1 cellular context compared by ENCODE assay signal in the genomic region with DNA sequence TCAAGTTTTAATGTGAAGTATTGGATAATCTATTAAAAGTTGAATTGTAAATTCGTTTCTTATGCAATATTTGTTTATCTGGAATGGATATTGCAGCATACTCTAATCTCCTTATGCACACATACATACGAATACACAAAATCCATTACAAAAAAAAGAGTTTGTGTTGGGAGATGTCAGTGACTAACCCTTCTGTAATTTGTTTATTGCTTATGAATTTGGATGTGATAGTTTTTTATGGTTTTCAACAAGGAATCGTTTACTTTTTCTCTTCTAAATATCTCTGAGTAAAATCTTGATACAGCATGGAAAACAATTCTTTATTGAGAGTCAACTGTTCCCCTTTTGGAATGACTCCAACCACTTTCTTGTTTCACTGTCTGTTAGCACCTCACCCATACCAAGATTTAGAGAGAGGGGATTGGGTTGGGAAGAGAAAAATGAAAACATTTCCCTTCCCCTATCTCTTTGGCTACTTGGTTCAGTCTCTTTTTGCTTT.
A peak's percentile ranks its signal among the peaks of the same experiment; 100 is the strongest.
TF ChIP-seq lines count a peak whose summit lies in the region.

No MANE protein-coding gene starts in this region.

TF ChIP-seq in K562, 482 proteins besides CTCF, POLR2A, EP300 and RAD21 (continued from another document and continues in another):
- TF ChIP-seq ILF3 (IDR thresholded peaks at IDR 0.05; ENCODE audit: borderline replicate concordance) (no peak), SMARCA4 (IDR thresholded peaks at IDR 0.05) (peak; percentile 57), LCOR (CRISPR knock-in tag; IDR thresholded peaks at IDR 0.05) (no peak), ZFPM2 (CRISPR knock-in tag; IDR thresholded peaks at IDR 0.05) (no peak), ZNF57 (CRISPR knock-in tag; IDR thresholded peaks at IDR 0.05) (no peak), FOXM1 (IDR thresholded peaks at IDR 0.05; ENCODE audit: low read depth) (no peak), FOXM1 (CRISPR knock-in tag; IDR thresholded peaks at IDR 0.05; ENCODE audit: low read depth) (no peak), POLR2H (tag; IDR thresholded peaks at IDR 0.05; ENCODE audit: low read depth) (no peak), BDP1 (IDR thresholded peaks at IDR 0.05; ENCODE audit: insufficient read depth, insufficient read length) (no peak), NR3C1 (CRISPR knock-in tag; IDR thresholded peaks at IDR 0.05) (no peak), ZNF23 (CRISPR knock-in tag; IDR thresholded peaks at IDR 0.05) (no peak), CEBPB (tag; IDR thresholded peaks at IDR 0.05) (peak; percentile 96), ZNF146 (CRISPR knock-in tag; IDR thresholded peaks at IDR 0.05; ENCODE audit: unreplicated experiment) (no peak), KAT2B (IDR thresholded peaks at IDR 0.05; ENCODE audit: low read depth, low read length) (no peak), MYC (IDR thresholded peaks at IDR 0.05; ENCODE audit: low read depth, low read length) (0 out of 2 replicates have a peak, but pooled peaks have one; percentile 1), MYC (CRISPR knock-in tag; IDR thresholded peaks at IDR 0.05; ENCODE audit: borderline replicate concordance, low read depth) (no peak), CHD4 (IDR thresholded peaks at IDR 0.05; ENCODE audit: insufficient read depth, insufficient replicate concordance, low read depth, low read length, poor library complexity, severe bottlenecking) (no peak), SP1 (CRISPR knock-in tag; IDR thresholded peaks at IDR 0.05) (no peak), RBM39 (optimal IDR thresholded peaks at IDR 0.05; ENCODE audit: low read depth, low read length) (no peak), RFX5 (IDR thresholded peaks at IDR 0.05; ENCODE audit: low read depth, low read length) (no peak), BRD9 (IDR thresholded peaks at IDR 0.05; ENCODE audit: low read depth, partially characterized antibody) (no peak), HDAC1 (IDR thresholded peaks at IDR 0.05) (no peak), ZNF76 (CRISPR knock-in tag; IDR thresholded peaks at IDR 0.05; ENCODE audit: borderline replicate concordance) (no peak), ARNT (IDR thresholded peaks at IDR 0.05) (0 out of 4 replicates have a peak, but pooled peaks of 1 of the 2 experiments have one; percentile 31), NELFE (IDR thresholded peaks at IDR 0.05; ENCODE audit: insufficient read depth, insufficient read length) (no peak), ESRRA (IDR thresholded peaks at IDR 0.05; ENCODE audit: borderline replicate concordance, low read depth) (no peak), ELF2 (CRISPR knock-in tag; IDR thresholded peaks at IDR 0.05) (no peak), TOE1 (IDR thresholded peaks at IDR 0.05; ENCODE audit: borderline replicate concordance) (no peak), TOE1 (CRISPR knock-in tag; IDR thresholded peaks at IDR 0.05; ENCODE audit: borderline replicate concordance, low read depth) (no peak), ZNF507 (tag; conservative IDR thresholded peaks at IDR 0.05) (no peak), OTX1 (CRISPR knock-in tag; IDR thresholded peaks at IDR 0.05) (no peak), SRSF3 (IDR thresholded peaks at IDR 0.05; ENCODE audit: insufficient read depth, low read length) (no peak), NFRKB (IDR thresholded peaks at IDR 0.05; ENCODE audit: low read depth) (no peak), MAFF (IDR thresholded peaks at IDR 0.05; ENCODE audit: low read length) (no peak), FOXJ2 (tag; IDR thresholded peaks at IDR 0.05) (no peak), FOS (IDR thresholded peaks at IDR 0.05; ENCODE audit: extremely low read depth, insufficient read length) (no peak), MEF2A (IDR thresholded peaks at IDR 0.05; ENCODE audit: control insufficient read depth, low read depth, low read length) (no peak), KLF13 (tag; IDR thresholded peaks at IDR 0.05; ENCODE audit: borderline replicate concordance, low read depth) (no peak), MAFG (tag; conservative IDR thresholded peaks at IDR 0.05) (no peak), CC2D1A (IDR thresholded peaks at IDR 0.05) (no peak), TCF7L2 (IDR thresholded peaks at IDR 0.05; ENCODE audit: low read depth, low read length) (peak; percentile 79; the same call in 1 of the 2 replicates), NCOR1 (IDR thresholded peaks at IDR 0.05) (0 out of 2 replicates have a peak, but pooled peaks have one; percentile 11), TRIM28 (IDR thresholded peaks at IDR 0.05) (no peak), HNRNPL (IDR thresholded peaks at IDR 0.05; ENCODE audit: low read depth, low read length) (no peak), TEAD2 (tag; IDR thresholded peaks at IDR 0.05) (no peak), PHB2 (IDR thresholded peaks at IDR 0.05; ENCODE audit: low read depth) (no peak), KAT8 (IDR thresholded peaks at IDR 0.05; ENCODE audit: low read depth) (no peak)
- TF ChIP-seq, protein P1, sequence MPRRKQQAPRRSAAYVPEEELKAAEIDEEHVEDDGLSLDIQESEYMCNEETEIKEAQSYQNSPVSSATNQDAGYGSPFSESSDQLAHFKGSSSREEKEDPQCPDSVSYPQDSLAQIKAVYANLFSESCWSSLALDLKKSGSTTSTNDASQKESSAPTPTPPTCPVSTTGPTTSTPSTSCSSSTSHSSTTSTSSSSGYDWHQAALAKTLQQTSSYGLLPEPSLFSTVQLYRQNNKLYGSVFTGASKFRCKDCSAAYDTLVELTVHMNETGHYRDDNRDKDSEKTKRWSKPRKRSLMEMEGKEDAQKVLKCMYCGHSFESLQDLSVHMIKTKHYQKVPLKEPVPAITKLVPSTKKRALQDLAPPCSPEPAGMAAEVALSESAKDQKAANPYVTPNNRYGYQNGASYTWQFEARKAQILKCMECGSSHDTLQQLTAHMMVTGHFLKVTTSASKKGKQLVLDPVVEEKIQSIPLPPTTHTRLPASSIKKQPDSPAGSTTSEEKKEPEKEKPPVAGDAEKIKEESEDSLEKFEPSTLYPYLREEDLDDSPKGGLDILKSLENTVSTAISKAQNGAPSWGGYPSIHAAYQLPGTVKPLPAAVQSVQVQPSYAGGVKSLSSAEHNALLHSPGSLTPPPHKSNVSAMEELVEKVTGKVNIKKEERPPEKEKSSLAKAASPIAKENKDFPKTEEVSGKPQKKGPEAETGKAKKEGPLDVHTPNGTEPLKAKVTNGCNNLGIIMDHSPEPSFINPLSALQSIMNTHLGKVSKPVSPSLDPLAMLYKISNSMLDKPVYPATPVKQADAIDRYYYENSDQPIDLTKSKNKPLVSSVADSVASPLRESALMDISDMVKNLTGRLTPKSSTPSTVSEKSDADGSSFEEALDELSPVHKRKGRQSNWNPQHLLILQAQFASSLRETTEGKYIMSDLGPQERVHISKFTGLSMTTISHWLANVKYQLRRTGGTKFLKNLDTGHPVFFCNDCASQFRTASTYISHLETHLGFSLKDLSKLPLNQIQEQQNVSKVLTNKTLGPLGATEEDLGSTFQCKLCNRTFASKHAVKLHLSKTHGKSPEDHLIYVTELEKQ (CRISPR knock-in tag; IDR thresholded peaks at IDR 0.05): no peak
- TF ChIP-seq, protein P2, sequence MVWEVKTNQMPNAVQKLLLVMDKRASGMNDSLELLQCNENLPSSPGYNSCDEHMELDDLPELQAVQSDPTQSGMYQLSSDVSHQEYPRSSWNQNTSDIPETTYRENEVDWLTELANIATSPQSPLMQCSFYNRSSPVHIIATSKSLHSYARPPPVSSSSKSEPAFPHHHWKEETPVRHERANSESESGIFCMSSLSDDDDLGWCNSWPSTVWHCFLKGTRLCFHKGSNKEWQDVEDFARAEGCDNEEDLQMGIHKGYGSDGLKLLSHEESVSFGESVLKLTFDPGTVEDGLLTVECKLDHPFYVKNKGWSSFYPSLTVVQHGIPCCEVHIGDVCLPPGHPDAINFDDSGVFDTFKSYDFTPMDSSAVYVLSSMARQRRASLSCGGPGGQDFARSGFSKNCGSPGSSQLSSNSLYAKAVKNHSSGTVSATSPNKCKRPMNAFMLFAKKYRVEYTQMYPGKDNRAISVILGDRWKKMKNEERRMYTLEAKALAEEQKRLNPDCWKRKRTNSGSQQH (CRISPR knock-in tag; IDR thresholded peaks at IDR 0.05): no peak
- TF ChIP-seq, protein P3, sequence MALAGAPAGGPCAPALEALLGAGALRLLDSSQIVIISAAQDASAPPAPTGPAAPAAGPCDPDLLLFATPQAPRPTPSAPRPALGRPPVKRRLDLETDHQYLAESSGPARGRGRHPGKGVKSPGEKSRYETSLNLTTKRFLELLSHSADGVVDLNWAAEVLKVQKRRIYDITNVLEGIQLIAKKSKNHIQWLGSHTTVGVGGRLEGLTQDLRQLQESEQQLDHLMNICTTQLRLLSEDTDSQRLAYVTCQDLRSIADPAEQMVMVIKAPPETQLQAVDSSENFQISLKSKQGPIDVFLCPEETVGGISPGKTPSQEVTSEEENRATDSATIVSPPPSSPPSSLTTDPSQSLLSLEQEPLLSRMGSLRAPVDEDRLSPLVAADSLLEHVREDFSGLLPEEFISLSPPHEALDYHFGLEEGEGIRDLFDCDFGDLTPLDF (CRISPR knock-in tag; IDR thresholded peaks at IDR 0.05): no peak
- TF ChIP-seq, protein P4, sequence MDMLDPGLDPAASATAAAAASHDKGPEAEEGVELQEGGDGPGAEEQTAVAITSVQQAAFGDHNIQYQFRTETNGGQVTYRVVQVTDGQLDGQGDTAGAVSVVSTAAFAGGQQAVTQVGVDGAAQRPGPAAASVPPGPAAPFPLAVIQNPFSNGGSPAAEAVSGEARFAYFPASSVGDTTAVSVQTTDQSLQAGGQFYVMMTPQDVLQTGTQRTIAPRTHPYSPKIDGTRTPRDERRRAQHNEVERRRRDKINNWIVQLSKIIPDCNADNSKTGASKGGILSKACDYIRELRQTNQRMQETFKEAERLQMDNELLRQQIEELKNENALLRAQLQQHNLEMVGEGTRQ (CRISPR knock-in tag; IDR thresholded peaks at IDR 0.05): no peak
- TF ChIP-seq, protein P5, sequence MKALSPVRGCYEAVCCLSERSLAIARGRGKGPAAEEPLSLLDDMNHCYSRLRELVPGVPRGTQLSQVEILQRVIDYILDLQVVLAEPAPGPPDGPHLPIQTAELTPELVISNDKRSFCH (CRISPR knock-in tag; IDR thresholded peaks at IDR 0.05): no peak
- TF ChIP-seq, protein P5 (tag; IDR thresholded peaks at IDR 0.05): no peak
- TF ChIP-seq, protein P6, sequence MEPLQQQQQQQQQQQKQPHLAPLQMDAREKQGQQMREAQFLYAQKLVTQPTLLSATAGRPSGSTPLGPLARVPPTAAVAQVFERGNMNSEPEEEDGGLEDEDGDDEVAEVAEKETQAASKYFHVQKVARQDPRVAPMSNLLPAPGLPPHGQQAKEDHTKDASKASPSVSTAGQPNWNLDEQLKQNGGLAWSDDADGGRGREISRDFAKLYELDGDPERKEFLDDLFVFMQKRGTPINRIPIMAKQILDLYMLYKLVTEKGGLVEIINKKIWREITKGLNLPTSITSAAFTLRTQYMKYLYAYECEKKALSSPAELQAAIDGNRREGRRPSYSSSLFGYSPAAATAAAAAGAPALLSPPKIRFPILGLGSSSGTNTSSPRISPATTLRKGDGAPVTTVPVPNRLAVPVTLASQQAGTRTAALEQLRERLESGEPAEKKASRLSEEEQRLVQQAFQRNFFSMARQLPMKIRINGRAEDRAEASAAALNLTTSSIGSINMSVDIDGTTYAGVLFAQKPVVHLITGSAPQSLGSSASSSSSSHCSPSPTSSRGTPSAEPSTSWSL (CRISPR knock-in tag; IDR thresholded peaks at IDR 0.05; ENCODE audit: borderline replicate concordance): no peak
- TF ChIP-seq, protein P7, sequence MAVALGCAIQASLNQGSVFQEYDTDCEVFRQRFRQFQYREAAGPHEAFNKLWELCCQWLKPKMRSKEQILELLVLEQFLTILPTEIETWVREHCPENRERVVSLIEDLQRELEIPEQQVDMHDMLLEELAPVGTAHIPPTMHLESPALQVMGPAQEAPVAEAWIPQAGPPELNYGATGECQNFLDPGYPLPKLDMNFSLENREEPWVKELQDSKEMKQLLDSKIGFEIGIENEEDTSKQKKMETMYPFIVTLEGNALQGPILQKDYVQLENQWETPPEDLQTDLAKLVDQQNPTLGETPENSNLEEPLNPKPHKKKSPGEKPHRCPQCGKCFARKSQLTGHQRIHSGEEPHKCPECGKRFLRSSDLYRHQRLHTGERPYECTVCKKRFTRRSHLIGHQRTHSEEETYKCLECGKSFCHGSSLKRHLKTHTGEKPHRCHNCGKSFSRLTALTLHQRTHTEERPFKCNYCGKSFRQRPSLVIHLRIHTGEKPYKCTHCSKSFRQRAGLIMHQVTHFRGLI (CRISPR knock-in tag; IDR thresholded peaks at IDR 0.05): no peak
- TF ChIP-seq, protein P8, sequence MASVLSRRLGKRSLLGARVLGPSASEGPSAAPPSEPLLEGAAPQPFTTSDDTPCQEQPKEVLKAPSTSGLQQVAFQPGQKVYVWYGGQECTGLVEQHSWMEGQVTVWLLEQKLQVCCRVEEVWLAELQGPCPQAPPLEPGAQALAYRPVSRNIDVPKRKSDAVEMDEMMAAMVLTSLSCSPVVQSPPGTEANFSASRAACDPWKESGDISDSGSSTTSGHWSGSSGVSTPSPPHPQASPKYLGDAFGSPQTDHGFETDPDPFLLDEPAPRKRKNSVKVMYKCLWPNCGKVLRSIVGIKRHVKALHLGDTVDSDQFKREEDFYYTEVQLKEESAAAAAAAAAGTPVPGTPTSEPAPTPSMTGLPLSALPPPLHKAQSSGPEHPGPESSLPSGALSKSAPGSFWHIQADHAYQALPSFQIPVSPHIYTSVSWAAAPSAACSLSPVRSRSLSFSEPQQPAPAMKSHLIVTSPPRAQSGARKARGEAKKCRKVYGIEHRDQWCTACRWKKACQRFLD (CRISPR knock-in tag; IDR thresholded peaks at IDR 0.05): no peak
- TF ChIP-seq, protein P9, sequence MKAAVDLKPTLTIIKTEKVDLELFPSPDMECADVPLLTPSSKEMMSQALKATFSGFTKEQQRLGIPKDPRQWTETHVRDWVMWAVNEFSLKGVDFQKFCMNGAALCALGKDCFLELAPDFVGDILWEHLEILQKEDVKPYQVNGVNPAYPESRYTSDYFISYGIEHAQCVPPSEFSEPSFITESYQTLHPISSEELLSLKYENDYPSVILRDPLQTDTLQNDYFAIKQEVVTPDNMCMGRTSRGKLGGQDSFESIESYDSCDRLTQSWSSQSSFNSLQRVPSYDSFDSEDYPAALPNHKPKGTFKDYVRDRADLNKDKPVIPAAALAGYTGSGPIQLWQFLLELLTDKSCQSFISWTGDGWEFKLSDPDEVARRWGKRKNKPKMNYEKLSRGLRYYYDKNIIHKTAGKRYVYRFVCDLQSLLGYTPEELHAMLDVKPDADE (conservative IDR thresholded peaks at IDR 0.05; ENCODE audit: control insufficient read depth, low read depth, low read length): no peak
- TF ChIP-seq, protein P10, sequence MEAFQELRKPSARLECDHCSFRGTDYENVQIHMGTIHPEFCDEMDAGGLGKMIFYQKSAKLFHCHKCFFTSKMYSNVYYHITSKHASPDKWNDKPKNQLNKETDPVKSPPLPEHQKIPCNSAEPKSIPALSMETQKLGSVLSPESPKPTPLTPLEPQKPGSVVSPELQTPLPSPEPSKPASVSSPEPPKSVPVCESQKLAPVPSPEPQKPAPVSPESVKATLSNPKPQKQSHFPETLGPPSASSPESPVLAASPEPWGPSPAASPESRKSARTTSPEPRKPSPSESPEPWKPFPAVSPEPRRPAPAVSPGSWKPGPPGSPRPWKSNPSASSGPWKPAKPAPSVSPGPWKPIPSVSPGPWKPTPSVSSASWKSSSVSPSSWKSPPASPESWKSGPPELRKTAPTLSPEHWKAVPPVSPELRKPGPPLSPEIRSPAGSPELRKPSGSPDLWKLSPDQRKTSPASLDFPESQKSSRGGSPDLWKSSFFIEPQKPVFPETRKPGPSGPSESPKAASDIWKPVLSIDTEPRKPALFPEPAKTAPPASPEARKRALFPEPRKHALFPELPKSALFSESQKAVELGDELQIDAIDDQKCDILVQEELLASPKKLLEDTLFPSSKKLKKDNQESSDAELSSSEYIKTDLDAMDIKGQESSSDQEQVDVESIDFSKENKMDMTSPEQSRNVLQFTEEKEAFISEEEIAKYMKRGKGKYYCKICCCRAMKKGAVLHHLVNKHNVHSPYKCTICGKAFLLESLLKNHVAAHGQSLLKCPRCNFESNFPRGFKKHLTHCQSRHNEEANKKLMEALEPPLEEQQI (IDR thresholded peaks at IDR 0.05): no peak
